15 cellular contexts compared by ENCODE assay signal in genomic region chr1:58397187-58397820, GRCh38.
DNase-seq lines count a peak whose midpoint lies in the region; ATAC-seq and TF ChIP-seq lines count a peak whose summit lies in the region.
"Had no signal": no experiment of that assay in that cellular context is flagged by ENCODE, and none has a peak within 500 bp of the region (broad histone marks: within the 10 kb centered on the region; RNA-seq: fewer than 3 reads in every experiment).

No MANE protein-coding gene starts in this region.

- H2AFZ ChIP-seq in mammary epithelial cell (ENCODE audit: low read depth, low read length) = no peak overlapping the region

- DNase-seq in DMS53 (lab: John Stamatoyannopoulos, UW) (peak; percentile 43), LHCN-M2 (ENCODE audit: low read depth) (peak; percentile 36), mammary epithelial cell (peak; percentile 51), lung (ENCODE audit: low spot score) (no peak), left colon (no peak), stomach (no peak)
- no peak for DNase-seq in CD4-positive, alpha-beta memory T cell
- DNase-seq: activated CD4-positive, alpha-beta T cell treated with anti-CD3 and anti-CD28 coated beads for 48 hours; CD4-positive, CD25-positive, alpha-beta regulatory T cell; NCI-H1436 treated with DMSO at 0.1 percent for 48 hours; NK-92 treated with Interleukin-12 subunit alpha and Interleukin-12 subunit beta, amount 100 ng/mL, for 24 hours; psoas muscle; T-helper 1 cell had no signal

- no peak for TF ChIP-seq POLR2A in stomach (IDR thresholded peaks at IDR 0.05)

- ATAC-seq in lung (ENCODE audit: insufficient read depth, low FRiP score) (peak; percentile 19), left colon (no peak), HG03139 (IDR thresholded peaks at IDR 0.05; ENCODE audit: unreplicated experiment) (no peak)
- ATAC-seq: psoas muscle had no signal

- no peaks in the 10 kb centered on the region for H3K9me3 Mint-ChIP-seq in CD4-positive, alpha-beta memory T cell
- H3K9me3 Mint-ChIP-seq: activated T-helper 1 cell treated with anti-CD3 and anti-CD28 coated beads, Interleukin-12 subunit alpha, Interleukin-12 subunit beta, Interleukin-2, Interleukin-4 antibody, amounts not matched to agents 30 ng/mL and 10 ng/mL and 1 ng/mL, durations not matched to agents 14 hours and 24 hours and 36 hours had no signal

- no peaks in the 10 kb centered on the region for H3K79me2 ChIP-seq in mammary epithelial cell (ENCODE audit: insufficient read depth, low read length)

- H3K36me3 Mint-ChIP-seq in CD4-positive, alpha-beta memory T cell = no peaks in the 10 kb centered on the region
- H3K36me3 Mint-ChIP-seq: CD4-positive, CD25-positive, alpha-beta regulatory T cell had no signal

- no peak overlapping the region for H3K9ac ChIP-seq in mammary epithelial cell (ENCODE audit: insufficient read depth, low read length)

- no peaks in the 10 kb centered on the region for H3K9me3 ChIP-seq in mammary epithelial cell (replicated peaks; ENCODE audit: insufficient read depth, low read length)
- H3K9me3 ChIP-seq in lung (ENCODE audit: control insufficient read depth in 2 of 2, insufficient read depth in 1 of 2, low read length in 1 of 2) = no peaks in the 10 kb centered on the region
- no peaks in the 10 kb centered on the region for H3K9me3 ChIP-seq in CD4-positive, alpha-beta memory T cell (ENCODE audit: control insufficient read depth in 1 of 2, low read length in 2 of 2)
- H3K9me3 ChIP-seq in stomach = no peaks in the 10 kb centered on the region
- H3K9me3 ChIP-seq: psoas muscle had no signal

- no peaks in the 10 kb centered on the region for H3K36me3 ChIP-seq in mammary epithelial cell (ENCODE audit: insufficient read depth, low read length)
- no peaks in the 10 kb centered on the region for H3K36me3 ChIP-seq in lung (ENCODE audit: control insufficient read depth in 2 of 2, insufficient read depth in 2 of 2, low read length in 2 of 2)
- H3K36me3 ChIP-seq in CD4-positive, alpha-beta memory T cell (ENCODE audit: insufficient read depth, low read length) = no peaks in the 10 kb centered on the region
- H3K36me3 ChIP-seq in stomach = no peaks in the 10 kb centered on the region

- H3K4me3 Mint-ChIP-seq in CD4-positive, alpha-beta memory T cell = no peak overlapping the region
- H3K4me3 Mint-ChIP-seq: activated T-helper 1 cell treated with anti-CD3 and anti-CD28 coated beads, Interleukin-12 subunit alpha, Interleukin-12 subunit beta, Interleukin-2, Interleukin-4 antibody, amounts not matched to agents 30 ng/mL and 10 ng/mL and 1 ng/mL, durations not matched to agents 14 hours and 24 hours and 36 hours had no signal

- WGBS in mammary epithelial cell (ENCODE audit: low coverage, missing lambda C conversion rate) = 96% methylated on average over 8 of the region's 9 CpGs
- WGBS in lung, 2 donors = 87 to 88% methylated on average over 9 of the region's 9 CpGs
- WGBS in stomach, 5 donors = 81 to 87% (median 86%) methylated on average over 9 of the region's 9 CpGs

- CTCF ChIA-PET in mammary epithelial cell (lab: Charles Lee; ENCODE audit: low non-redundant PET) = no interaction called here
- CTCF ChIA-PET in CD4-positive, alpha-beta memory T cell (lab: Charles Lee; ENCODE audit: partially characterized antibody) = no interaction called here

- intact Hi-C loops in mammary epithelial cell (cut with micrococcal nuclease) (no loop called here), left colon (cut with DNase I, micrococcal nuclease) (no loop called here), stomach (cut with DNase I; ENCODE audit: low total_unique reads) (no loop called here)
- intact Hi-C loops in CD4-positive, alpha-beta memory T cell (cut with micrococcal nuclease) = no loop called here

- H4K20me1 ChIP-seq in mammary epithelial cell (ENCODE audit: insufficient read depth, low read length) = no peaks in the 10 kb centered on the region

- no peak for TF ChIP-seq EP300 in stomach (IDR thresholded peaks at IDR 0.05)

- in situ Hi-C loops in mammary epithelial cell (cut with MboI; ENCODE audit: low sequenced_read_pairs in 2 of 2) = no loop called here

- H3K27ac ChIP-seq in mammary epithelial cell (ENCODE audit: insufficient read depth, low read depth, low read length) = no peak overlapping the region
- no peak overlapping the region for H3K27ac ChIP-seq in lung (ENCODE audit: low read depth in 1 of 2, low read length in 1 of 2)
- H3K27ac ChIP-seq in CD4-positive, alpha-beta memory T cell (ENCODE audit: low read depth, low read length) = no peak overlapping the region
- H3K27ac ChIP-seq in stomach = no peak overlapping the region
- H3K27ac ChIP-seq: psoas muscle had no signal

- no peaks in the 10 kb centered on the region for H3K27me3 ChIP-seq in mammary epithelial cell (ENCODE audit: insufficient read depth, low read length)
- H3K27me3 ChIP-seq in lung (ENCODE audit: control insufficient read depth, insufficient read depth) = no peaks in the 10 kb centered on the region
- H3K27me3 ChIP-seq in CD4-positive, alpha-beta memory T cell (ENCODE audit: insufficient read depth, low read length) = no peaks in the 10 kb centered on the region
- no peaks in the 10 kb centered on the region for H3K27me3 ChIP-seq in stomach

- H3K4me3 ChIP-seq in mammary epithelial cell (replicated peaks in 1 of 3; ENCODE audit: insufficient read depth in 1 of 3, low read depth in 2 of 3, low read length in 3 of 3) (no peak overlapping the region), lung (no peak overlapping the region), stomach (no peak overlapping the region)
- H3K4me3 ChIP-seq in CD4-positive, alpha-beta memory T cell (ENCODE audit: low read length in 2 of 2) = no peak overlapping the region
- H3K4me3 ChIP-seq: psoas muscle had no signal

- peaks cover 0 to 2% of the 10 kb centered on the region in 2 donors for H3K27me3 Mint-ChIP-seq in CD4-positive, alpha-beta memory T cell

- H3K4me2 ChIP-seq in mammary epithelial cell (ENCODE audit: insufficient read depth, low read depth, low read length) = no peak overlapping the region

- no peak overlapping the region for H3K27ac Mint-ChIP-seq in CD4-positive, alpha-beta memory T cell
- H3K27ac Mint-ChIP-seq: activated T-helper 1 cell treated with anti-CD3 and anti-CD28 coated beads, Interleukin-12 subunit alpha, Interleukin-12 subunit beta, Interleukin-2, Interleukin-4 antibody, amounts not matched to agents 30 ng/mL and 10 ng/mL and 1 ng/mL, durations not matched to agents 14 hours and 24 hours and 36 hours had no signal

- TF ChIP-seq CTCF in mammary epithelial cell (conservative IDR thresholded peaks at IDR 0.05 in 1 of 2, IDR thresholded peaks at IDR 0.05 in 1 of 2; ENCODE audit: extremely low read depth in 1 of 2, insufficient read depth in 1 of 2, low read depth in 1 of 2, low read length in 2 of 2) (no peak), lung (IDR thresholded peaks at IDR 0.05; ENCODE audit: control extremely low read depth, extremely low read depth) (no peak), stomach (IDR thresholded peaks at IDR 0.05) (no peak)

- no peaks in the 10 kb centered on the region for H3K4me1 Mint-ChIP-seq in CD4-positive, alpha-beta memory T cell
- H3K4me1 Mint-ChIP-seq: CD4-positive, CD25-positive, alpha-beta regulatory T cell had no signal

- no TSS peak for BruUV-seq in mammary epithelial cell (replicated peaks; lab: Mats Ljungman, UMichigan)

- POLR2A ChIA-PET in CD4-positive, alpha-beta memory T cell (lab: Charles Lee; ENCODE audit: partially characterized antibody) = no interaction called here

- H3K4me1 ChIP-seq in mammary epithelial cell (ENCODE audit: insufficient read depth, low read length) (peaks cover 26% of the 10 kb centered on the region), lung (ENCODE audit: control insufficient read depth in 2 of 2, insufficient read depth in 2 of 2, low read length in 2 of 2) (peaks cover 0 to 2% of the 10 kb centered on the region in 2 donors), stomach (peaks cover 0 to 5% (median 2%) of the 10 kb centered on the region in 4 donors)
- H3K4me1 ChIP-seq in CD4-positive, alpha-beta memory T cell (ENCODE audit: insufficient read depth, low read length) = peaks cover 4% of the 10 kb centered on the region

- dilution Hi-C loops in mammary epithelial cell (cut with HindIII; ENCODE audit: low sequenced_read_pairs) = no loop called here

Comparison
In these comparisons a context has a peak if more than half of its experiments do, and no peak if none do; other contexts are left out.
1. DNase-seq: peak in DMS53 (single experiment), LHCN-M2 (single experiment) and mammary epithelial cell (single experiment); none in lung (single experiment), left colon (0 of 2), CD4-positive, alpha-beta memory T cell (0 of 5) and stomach (single experiment).